In genomic region chr19:15251749-15252397, GRCh38 we compare ENCODE assay signal across 1 cellular context.
TF ChIP-seq lines count a peak whose summit lies in the region.

No MANE protein-coding gene starts in this region.

TF ChIP-seq in IMR-90, 13 proteins besides CTCF, POLR2A, EP300 and RAD21 (continued from another document):
- TF ChIP-seq MAFK (IDR thresholded peaks at IDR 0.05; ENCODE audit: low read depth, low read length) (no peak), FOS (IDR thresholded peaks at IDR 0.05; ENCODE audit: low read depth, low read length) (peak; percentile 14; the same call in 1 of the 2 replicates), BHLHE40 (IDR thresholded peaks at IDR 0.05; ENCODE audit: low read depth, low read length) (peak; percentile 26), SMC3 (IDR thresholded peaks at IDR 0.05; ENCODE audit: low read depth, low read length) (peak; percentile 52), MXI1 (IDR thresholded peaks at IDR 0.05; ENCODE audit: borderline replicate concordance, low read depth, low read length) (no peak), USF2 (IDR thresholded peaks at IDR 0.05; ENCODE audit: low read depth, low read length) (no peak), CEBPB (IDR thresholded peaks at IDR 0.05; ENCODE audit: low read depth, low read length) (peak; percentile 99)
